In the genomic region with DNA sequence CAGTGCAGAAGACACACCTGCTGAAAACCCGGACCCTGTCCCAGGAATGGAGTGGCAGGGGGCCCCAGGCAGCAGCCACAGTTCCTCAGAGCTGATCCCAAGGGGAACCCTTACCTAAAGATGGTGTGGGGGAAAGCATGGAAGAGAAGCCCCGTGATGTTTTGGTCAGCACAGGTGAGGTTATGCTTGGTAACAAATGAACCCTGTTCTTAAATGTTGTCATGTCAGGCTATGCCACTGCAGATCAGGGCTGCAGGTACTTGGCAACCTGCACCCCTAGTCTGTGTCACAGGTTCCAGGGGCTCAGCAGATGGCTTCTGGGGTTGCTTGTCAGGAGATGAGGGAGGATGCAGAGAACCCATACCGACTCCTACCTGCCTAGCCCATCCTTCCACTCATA, we compare ENCODE assay signal across 1 cellular context.
A peak's percentile ranks its signal among the peaks of the same experiment; 100 is the strongest.
TF ChIP-seq lines count a peak whose summit lies in the region.

No MANE protein-coding gene starts in this region.

TF ChIP-seq in HepG2, 621 proteins besides CTCF, POLR2A, EP300 and RAD21:
- TF ChIP-seq NFYB (CRISPR knock-in tag; IDR thresholded peaks at IDR 0.05) = peak; percentile 36; the same call in 1 of the 2 replicates
- no peak for TF ChIP-seq MXI1 (IDR thresholded peaks at IDR 0.05; ENCODE audit: borderline replicate concordance, low read depth, low read length)
- TF ChIP-seq RBAK (CRISPR knock-in tag; IDR thresholded peaks at IDR 0.05) = peak; percentile 94
TF ChIP-seq in HepG2: peak in this region for 2.
